In genomic region chr12:125254856-125255255, GRCh38 we compare ENCODE assay signal across 32 cellular contexts.
"Had no signal": no experiment of that assay in that cellular context is flagged by ENCODE, and none has a peak within 500 bp of the region (broad histone marks: within the 10 kb centered on the region; RNA-seq: fewer than 3 reads in every experiment).

No MANE protein-coding gene starts in this region.

- H3K4me1 Mint-ChIP-seq: activated B cell treated with CpG ODN at 0.5 μM for 24 hours; activated CD4-positive, alpha-beta memory T cell treated with anti-CD3 and anti-CD28 coated beads, Interleukin-2, amount 10 ng/mL, durations not matched to agents 7 days and 5 days; activated CD4-positive, alpha-beta T cell treated with anti-CD3 and anti-CD28 coated beads, Interleukin-2, amount 10 ng/mL, durations not matched to agents 7 days and 5 days; activated CD8-positive, alpha-beta memory T cell treated with anti-CD3 and anti-CD28 coated beads, Interleukin-2, amount 10 ng/mL, durations not matched to agents 7 days and 5 days; activated naive CD4-positive, alpha-beta T cell treated with anti-CD3 and anti-CD28 coated beads, Interleukin-2, amount 10 ng/mL, durations not matched to agents 7 days and 5 days; activated naive CD4-positive, alpha-beta T cell treated with anti-CD3 and anti-CD28 coated beads, Interleukin-2, amount 50 U/mL, for 24 hours; activated naive CD8-positive, alpha-beta T cell treated with anti-CD3 and anti-CD28 coated beads, Interleukin-2, amount 10 ng/mL, durations not matched to agents 7 days and 5 days; activated naive CD8-positive, alpha-beta T cell treated with anti-CD3 and anti-CD28 coated beads, Interleukin-2, amount 50 U/mL, for 24 hours had no signal

- H3K36me3 ChIP-seq: ascending aorta, cardiac muscle cell had no signal

- H3K27me3 ChIP-seq: ascending aorta, cardiac muscle cell had no signal

- H3K4me3 Mint-ChIP-seq: activated B cell treated with CpG ODN at 0.5 μM for 24 hours; activated CD4-positive, alpha-beta memory T cell treated with anti-CD3 and anti-CD28 coated beads, Interleukin-2, amount 10 ng/mL, durations not matched to agents 7 days and 5 days; activated CD4-positive, alpha-beta T cell treated with anti-CD3 and anti-CD28 coated beads, Interleukin-2, amount 10 ng/mL, durations not matched to agents 7 days and 5 days; activated CD8-positive, alpha-beta memory T cell treated with anti-CD3 and anti-CD28 coated beads, Interleukin-2, amount 10 ng/mL, durations not matched to agents 7 days and 5 days; activated CD8-positive, alpha-beta T cell treated with anti-CD3 and anti-CD28 coated beads, Interleukin-2, amount 10 ng/mL, durations not matched to agents 7 days and 5 days; activated naive CD4-positive, alpha-beta T cell treated with anti-CD3 and anti-CD28 coated beads, Interleukin-2, amount 10 ng/mL, durations not matched to agents 7 days and 5 days; activated naive CD4-positive, alpha-beta T cell treated with anti-CD3 and anti-CD28 coated beads, Interleukin-2, amount 50 U/mL, for 24 hours; activated naive CD8-positive, alpha-beta T cell; activated naive CD8-positive, alpha-beta T cell treated with anti-CD3 and anti-CD28 coated beads, Interleukin-2, amount 10 ng/mL, durations not matched to agents 7 days and 5 days; activated naive CD8-positive, alpha-beta T cell treated with anti-CD3 and anti-CD28 coated beads, Interleukin-2, amount 50 U/mL, for 24 hours; activated T-cell treated with anti-CD3 and anti-CD28 coated beads, Interleukin-2, amount 50 U/mL, for 24 hours; brain; T-helper 1 cell treated with Interleukin-12 subunit alpha and Interleukin-12 subunit beta and Interleukin-4 antibody, amounts not matched to agents 30 μg/mL and 1 μg/mL, for 36 hours; T-helper 2 cell treated with Interferon-gamma antibody and Interleukin-4, amounts not matched to agents 5 μg/mL and 100 μg/mL, for 36 hours had no signal

- H3K9me3 ChIP-seq: ascending aorta had no signal

- H3K36me3 Mint-ChIP-seq: activated CD8-positive, alpha-beta memory T cell treated with anti-CD3 and anti-CD28 coated beads, Interleukin-2, amount 10 ng/mL, durations not matched to agents 7 days and 5 days; activated naive CD4-positive, alpha-beta T cell treated with anti-CD3 and anti-CD28 coated beads, Interleukin-2, amount 10 ng/mL, durations not matched to agents 7 days and 5 days; activated naive CD4-positive, alpha-beta T cell treated with anti-CD3 and anti-CD28 coated beads, Interleukin-2, amount 50 U/mL, for 24 hours; activated naive CD8-positive, alpha-beta T cell; activated naive CD8-positive, alpha-beta T cell treated with anti-CD3 and anti-CD28 coated beads, Interleukin-2, amount 10 ng/mL, durations not matched to agents 7 days and 5 days had no signal

- H3K27ac ChIP-seq: ascending aorta, cardiac muscle cell, VCaP had no signal

- H3K4me1 ChIP-seq: ascending aorta had no signal

- H3K27ac Mint-ChIP-seq: activated B cell treated with CpG ODN at 0.5 μM for 24 hours; activated CD4-positive, alpha-beta memory T cell treated with anti-CD3 and anti-CD28 coated beads, Interleukin-2, amount 10 ng/mL, durations not matched to agents 7 days and 5 days; activated CD4-positive, alpha-beta T cell treated with anti-CD3 and anti-CD28 coated beads, Interleukin-2, amount 10 ng/mL, durations not matched to agents 7 days and 5 days; activated CD8-positive, alpha-beta memory T cell treated with anti-CD3 and anti-CD28 coated beads, Interleukin-2, amount 10 ng/mL, durations not matched to agents 7 days and 5 days; activated CD8-positive, alpha-beta T cell treated with anti-CD3 and anti-CD28 coated beads, Interleukin-2, amount 10 ng/mL, durations not matched to agents 7 days and 5 days; activated naive CD4-positive, alpha-beta T cell treated with anti-CD3 and anti-CD28 coated beads, Interleukin-2, amount 10 ng/mL, durations not matched to agents 7 days and 5 days; activated naive CD4-positive, alpha-beta T cell treated with anti-CD3 and anti-CD28 coated beads, Interleukin-2, amount 50 U/mL, for 24 hours; activated naive CD8-positive, alpha-beta T cell; activated naive CD8-positive, alpha-beta T cell treated with anti-CD3 and anti-CD28 coated beads, Interleukin-2, amount 10 ng/mL, durations not matched to agents 7 days and 5 days; activated naive CD8-positive, alpha-beta T cell treated with anti-CD3 and anti-CD28 coated beads, Interleukin-2, amount 50 U/mL, for 24 hours; activated T-cell treated with anti-CD3 and anti-CD28 coated beads, Interleukin-2, amount 50 U/mL, for 24 hours; activated T-helper 2 cell treated with anti-CD3 and anti-CD28 coated beads, Interferon-gamma antibody, Interleukin-2, Interleukin-4, amounts not matched to agents 10 μg/mL and 5 μg/mL and 100 μg/mL, durations not matched to agents 14 hours and 24 hours and 36 hours; T-helper 1 cell treated with Interleukin-12 subunit alpha and Interleukin-12 subunit beta and Interleukin-4 antibody, amounts not matched to agents 30 μg/mL and 1 μg/mL, for 36 hours; T-helper 2 cell treated with Interferon-gamma antibody and Interleukin-4, amounts not matched to agents 5 μg/mL and 100 μg/mL, for 36 hours had no signal

- DNase-seq: activated B cell treated with CpG ODN at 0.5 μM for 24 hours; activated CD4-positive, alpha-beta memory T cell treated with anti-CD3 and anti-CD28 coated beads, Interleukin-2, amount 10 ng/mL, durations not matched to agents 7 days and 5 days; activated CD4-positive, alpha-beta T cell treated with anti-CD3 and anti-CD28 coated beads for 4 hours; activated CD4-positive, alpha-beta T cell treated with anti-CD3 and anti-CD28 coated beads, Interleukin-2, amount 10 ng/mL, durations not matched to agents 7 days and 5 days; activated CD4-positive, alpha-beta T cell treated with anti-CD3 and anti-CD28 coated beads, Interleukin-2, amount 50 U/mL, for 48 hours; activated CD4-positive, CD25-positive, alpha-beta regulatory T cell treated with anti-CD3 and anti-CD28 coated beads, Interleukin-2, amount 50 U/mL, for 72 hours; activated CD8-positive, alpha-beta memory T cell treated with anti-CD3 and anti-CD28 coated beads for 24 hours; activated CD8-positive, alpha-beta memory T cell treated with anti-CD3 and anti-CD28 coated beads, Interleukin-2, amount 10 ng/mL, durations not matched to agents 7 days and 5 days; activated CD8-positive, alpha-beta memory T cell treated with anti-CD3 and anti-CD28 coated beads, Interleukin-2, amount 50 U/mL, for 48 hours; activated CD8-positive, alpha-beta T cell treated with anti-CD3 and anti-CD28 coated beads, Interleukin-2, amount 10 ng/mL, durations not matched to agents 7 days and 5 days; activated effector memory CD4-positive, alpha-beta T cell treated with Interleukin-2 at 50 U/mL for 16 hours; activated gamma-delta T cell; activated naive CD4-positive, alpha-beta T cell treated with anti-CD3 and anti-CD28 coated beads, Interleukin-2, amount 10 ng/mL, durations not matched to agents 7 days and 5 days; activated naive CD4-positive, alpha-beta T cell treated with Interleukin-2 at 50 U/mL for 16 hours; activated naive CD8-positive, alpha-beta T cell treated with anti-CD3 and anti-CD28 coated beads, Interleukin-2, amount 10 ng/mL, durations not matched to agents 7 days and 5 days; activated naive CD8-positive, alpha-beta T cell treated with anti-CD3 and anti-CD28 coated beads, Interleukin-2, amount 50 U/mL, for 24 hours; activated T-cell treated with anti-CD3 and anti-CD28 coated beads, Interleukin-2, amount 50 U/mL, for 24 hours; activated T-cell treated with anti-CD3 and anti-CD28 coated beads, Interleukin-2, amount 50 U/mL, for 48 hours; amygdala; central memory CD4-positive, alpha-beta T cell; T-helper 1 cell; T-helper 2 cell; T-helper 9 cell had no signal

- H3K9me3 Mint-ChIP-seq: activated B cell treated with CpG ODN at 0.5 μM for 24 hours; activated CD4-positive, alpha-beta memory T cell treated with anti-CD3 and anti-CD28 coated beads, Interleukin-2, amount 10 ng/mL, durations not matched to agents 7 days and 5 days; activated CD4-positive, alpha-beta T cell treated with anti-CD3 and anti-CD28 coated beads, Interleukin-2, amount 10 ng/mL, durations not matched to agents 7 days and 5 days; activated naive CD4-positive, alpha-beta T cell treated with anti-CD3 and anti-CD28 coated beads, Interleukin-2, amount 10 ng/mL, durations not matched to agents 7 days and 5 days; activated naive CD4-positive, alpha-beta T cell treated with anti-CD3 and anti-CD28 coated beads, Interleukin-2, amount 50 U/mL, for 24 hours; activated naive CD8-positive, alpha-beta T cell treated with anti-CD3 and anti-CD28 coated beads, Interleukin-2, amount 10 ng/mL, durations not matched to agents 7 days and 5 days; activated naive CD8-positive, alpha-beta T cell treated with anti-CD3 and anti-CD28 coated beads, Interleukin-2, amount 50 U/mL, for 24 hours; activated T-cell treated with anti-CD3 and anti-CD28 coated beads, Interleukin-2, amount 50 U/mL, for 24 hours; activated T-helper 2 cell treated with anti-CD3 and anti-CD28 coated beads, Interferon-gamma antibody, Interleukin-2, Interleukin-4, amounts not matched to agents 10 μg/mL and 5 μg/mL and 100 μg/mL, durations not matched to agents 14 hours and 24 hours and 36 hours; T-helper 1 cell treated with Interleukin-12 subunit alpha and Interleukin-12 subunit beta and Interleukin-4 antibody, amounts not matched to agents 30 μg/mL and 1 μg/mL, for 36 hours; T-helper 2 cell treated with Interferon-gamma antibody and Interleukin-4, amounts not matched to agents 5 μg/mL and 100 μg/mL, for 36 hours had no signal

- ATAC-seq: activated CD8-positive, alpha-beta memory T cell treated with anti-CD3 and anti-CD28 coated beads, Interleukin-2, amount 10 ng/mL, durations not matched to agents 7 days and 5 days; activated CD8-positive, alpha-beta T cell treated with anti-CD3 and anti-CD28 coated beads, Interleukin-2, amount 10 ng/mL, durations not matched to agents 7 days and 5 days; activated naive CD8-positive, alpha-beta T cell treated with anti-CD3 and anti-CD28 coated beads, Interleukin-2, amount 50 U/mL, for 24 hours had no signal

- H3K4me3 ChIP-seq: ascending aorta, cardiac muscle cell had no signal
